In genomic region chr19:2194513-2195078, GRCh38 we compare ENCODE assay signal across 26 cellular contexts. TPM values are rescaled to one million over a fixed set of nuclear protein-coding genes. Genes with fewer than 3 reads are reported as not detected.
"Had no signal": no experiment of that assay in that cellular context is flagged by ENCODE, and none has a peak within 500 bp of the region (broad histone marks: within the 10 kb centered on the region; RNA-seq: fewer than 3 reads in every experiment).

No MANE protein-coding gene starts in this region.

- ATAC-seq: activated CD8-positive, alpha-beta T cell treated with anti-CD3 and anti-CD28 coated beads, Interleukin-2, amount 10 ng/mL, durations not matched to agents 7 days and 5 days; activated naive CD4-positive, alpha-beta T cell treated with anti-CD3 and anti-CD28 coated beads, Interleukin-2, amount 50 U/mL, for 72 hours; activated naive CD8-positive, alpha-beta T cell treated with anti-CD3 and anti-CD28 coated beads, Interleukin-2, amount 50 U/mL, for 24 hours; body of pancreas; T-helper 17 cell; WTC11 had no signal

- H3K27me3 ChIP-seq: ascending aorta, body of pancreas, Peyer's patch had no signal

- H3K4me1 ChIP-seq: ascending aorta, body of pancreas had no signal

- H3K9me3 ChIP-seq: ascending aorta, body of pancreas, Peyer's patch had no signal

- H3K4me3 ChIP-seq: ascending aorta, body of pancreas, Peyer's patch had no signal

- DNase-seq: activated CD4-positive, alpha-beta T cell treated with anti-CD3 and anti-CD28 coated beads for 48 hours; activated CD4-positive, alpha-beta T cell treated with anti-CD3 and anti-CD28 coated beads, Interleukin-2, amount 50 U/mL, for 4 hours; activated CD4-positive, CD25-positive, alpha-beta regulatory T cell treated with anti-CD3 and anti-CD28 coated beads, Interleukin-2, amount 50 U/mL, for 72 hours; activated CD8-positive, alpha-beta memory T cell treated with anti-CD3 and anti-CD28 coated beads, Interleukin-2, amount 50 U/mL, for 48 hours; activated CD8-positive, alpha-beta T cell treated with anti-CD3 and anti-CD28 coated beads, Interleukin-2, amount 10 ng/mL, durations not matched to agents 7 days and 5 days; activated effector memory CD4-positive, alpha-beta T cell treated with Interleukin-2 at 50 U/mL for 16 hours; activated naive CD4-positive, alpha-beta T cell treated with Interleukin-2 at 50 U/mL for 16 hours; activated naive CD8-positive, alpha-beta T cell treated with anti-CD3 and anti-CD28 coated beads, Interleukin-2, amount 50 U/mL, for 24 hours; activated T-cell treated with anti-CD3 and anti-CD28 coated beads, Interleukin-2, amount 50 U/mL, for 1 hour; amniotic stem cell; body of pancreas; MM.1S; NCI-H1105; NCI-H1436; NCI-H187 treated with DMSO at 0.1 percent for 48 hours; NCI-H2081 treated with DMSO at 0.1 percent for 48 hours; NCI-H345; NCI-H510A; NK-92 treated with Interleukin-12 subunit alpha and Interleukin-12 subunit beta, amount 100 ng/mL, for 24 hours; Peyer's patch; SIG-M5; T-helper 17 cell; T-helper 9 cell had no signal

- H3K27ac ChIP-seq: ascending aorta, body of pancreas, Peyer's patch had no signal

RNA-seq across cellular contexts. Expression of gene AMH, which starts 54.5 kb away (rescaled TPM):
- total RNA-seq: ascending aorta had no signal
